15 cellular contexts compared by ENCODE assay signal in the genomic region with DNA sequence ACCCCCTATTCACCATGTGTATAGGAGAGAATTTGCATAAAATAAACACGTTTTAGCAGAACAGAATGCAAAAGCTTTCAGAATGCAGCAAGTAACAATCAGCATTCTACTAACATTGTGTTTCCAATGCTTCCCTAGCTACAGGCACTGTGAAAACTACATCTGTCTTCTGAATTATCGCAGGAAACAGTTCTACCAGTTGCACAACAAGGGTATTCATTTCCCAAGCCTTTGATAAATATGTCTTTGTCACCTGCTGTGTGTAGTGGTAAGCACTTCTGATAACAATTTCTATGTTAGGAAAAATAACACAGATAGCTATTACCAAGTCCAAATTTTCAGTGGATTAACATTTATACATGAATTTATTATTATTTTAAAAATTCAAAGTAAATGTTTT.
A peak's percentile ranks its signal among the peaks of the same experiment; 100 is the strongest.
DNase-seq lines count a peak whose midpoint lies in the region; ATAC-seq, FAIRE-seq and TF ChIP-seq lines count a peak whose summit lies in the region.
"Had no signal": no experiment of that assay in that cellular context is flagged by ENCODE, and none has a peak within 500 bp of the region (broad histone marks: within the 10 kb centered on the region; RNA-seq: fewer than 3 reads in every experiment).

No MANE protein-coding gene starts in this region.

- POLR2A ChIA-PET in K562 (lab: Yijun Ruan, JAX): interaction anchor here (0.7 kb wide), 2 partner anchors 13 to 1254 kb away, joined by 3 read pairs; no protein-coding TSS in a partner anchor

- H3K4me3 ChIP-seq in K562: no peak overlapping the region
- H3K4me3 ChIP-seq: GM12878 had no signal

- CTCF ChIA-PET in K562 (lab: Yijun Ruan, JAX; ENCODE audit: low intra/inter-chr PET ratio): no interaction called here

- no peak for ATAC-seq in K562
- ATAC-seq: GM12878 had no signal

- H3K9me3 ChIP-seq in K562 (replicated peaks; ENCODE audit: control insufficient read depth, insufficient read depth, low read depth, low read length): no peaks in the 10 kb centered on the region

- no peaks in the 10 kb centered on the region for H3K79me2 ChIP-seq in K562 (ENCODE audit: control insufficient read depth, insufficient read depth, low read length)

- no peak for TF ChIP-seq EP300 in K562 (IDR thresholded peaks at IDR 0.05; ENCODE audit: low read length)

- FAIRE-seq in K562 (lab: Jason Lieb, UNC): no peak
- FAIRE-seq: GM12878, GM18507 had no signal

- no peak overlapping the region for H3K9ac ChIP-seq in K562 (ENCODE audit: insufficient read depth in 1 of 2, low read depth in 2 of 2, low read length in 2 of 2)

- no peak for TF ChIP-seq POLR2A in K562 (conservative IDR thresholded peaks at IDR 0.05)

- TF ChIP-seq RAD21 in K562 (CRISPR knock-in tag; conservative IDR thresholded peaks at IDR 0.05 in 1 of 2, IDR thresholded peaks at IDR 0.05 in 1 of 2): no peak

- TF ChIP-seq CTCF in K562 (IDR thresholded peaks at IDR 0.05 in 2 of 3, conservative IDR thresholded peaks at IDR 0.05 in 1 of 3; ENCODE audit: insufficient read depth in 2 of 3, low read depth in 1 of 3, low read length in 3 of 3): no peak

- no peaks in the 10 kb centered on the region for H4K20me1 ChIP-seq in K562 (replicated peaks; ENCODE audit: control insufficient read depth, insufficient read depth, low read length)

- intact Hi-C loops in K562 (cut with micrococcal nuclease): no loop called here

- in situ Hi-C loops in K562 (cut with MboI): no loop called here

- no peak overlapping the region for H3K27ac ChIP-seq in K562 (ENCODE audit: extremely low read depth, low read depth, low read length)

- DNase-seq in NCI-H748 (lab: John Stamatoyannopoulos, UW; ENCODE audit: unreplicated experiment): peak; percentile 51
- no peak for DNase-seq in NCI-H748 treated with DMSO at 0.1 percent for 48 hours (lab: John Stamatoyannopoulos, UW)
- peak; percentile 1 for DNase-seq in HuH-7.5 (ENCODE audit: low spot score)
- peak in 1 of 4 experiments; percentile 8 for DNase-seq in K562 (ENCODE audit: extremely low read depth in 1 of 4, low spot score in 3 of 4)
- DNase-seq in activated naive CD4-positive, alpha-beta T cell treated with anti-CD3 and anti-CD28 coated beads, Interleukin-2, amount 50 U/mL, for 16 hours: no peak
- no peak for DNase-seq in central memory CD4-positive, alpha-beta T cell
- no peak for DNase-seq in hippocampal formation (lab: John Stamatoyannopoulos, UW)
- DNase-seq: ACHN; C1 segment of cervical spinal cord; CD4-positive, alpha-beta memory T cell; DMS79; GOT3; H9 had no signal

- no peaks in the 10 kb centered on the region for H3K27me3 ChIP-seq in K562 (ENCODE audit: control insufficient read depth in 2 of 2, insufficient read depth in 2 of 2, low read length in 2 of 2)

- H3K36me3 ChIP-seq in K562 (ENCODE audit: control insufficient read depth, insufficient read depth, low read length): no peaks in the 10 kb centered on the region

- no peak overlapping the region; the same call in 1 of the 2 replicates for H3K4me2 ChIP-seq in K562 (ENCODE audit: insufficient read depth, low read length)

- WGBS in K562 (ENCODE audit: insufficient coverage, low coverage, missing lambda C conversion rate): 5% methylated on average over 2 of the region's 2 CpGs

- no peaks in the 10 kb centered on the region for H3K4me1 ChIP-seq in K562 (replicated peaks in 1 of 2; ENCODE audit: control insufficient read depth in 2 of 2, insufficient read depth in 2 of 2, low read length in 2 of 2)

- H3K9me1 ChIP-seq in K562 (ENCODE audit: control insufficient read depth, insufficient read depth, low read length): no peaks in the 10 kb centered on the region

- H2AFZ ChIP-seq in K562 (ENCODE audit: low read depth, low read length): no peak overlapping the region

- BruUV-seq in K562 (replicated peaks; lab: Mats Ljungman, UMichigan): no TSS peak

TF ChIP-seq in K562, 482 proteins besides CTCF, POLR2A, EP300 and RAD21:
- no peak for TF ChIP-seq HNRNPL (IDR thresholded peaks at IDR 0.05; ENCODE audit: low read depth, low read length)
- peak; percentile 82 for TF ChIP-seq CEBPB (tag; IDR thresholded peaks at IDR 0.05)
- TF ChIP-seq, protein P1, sequence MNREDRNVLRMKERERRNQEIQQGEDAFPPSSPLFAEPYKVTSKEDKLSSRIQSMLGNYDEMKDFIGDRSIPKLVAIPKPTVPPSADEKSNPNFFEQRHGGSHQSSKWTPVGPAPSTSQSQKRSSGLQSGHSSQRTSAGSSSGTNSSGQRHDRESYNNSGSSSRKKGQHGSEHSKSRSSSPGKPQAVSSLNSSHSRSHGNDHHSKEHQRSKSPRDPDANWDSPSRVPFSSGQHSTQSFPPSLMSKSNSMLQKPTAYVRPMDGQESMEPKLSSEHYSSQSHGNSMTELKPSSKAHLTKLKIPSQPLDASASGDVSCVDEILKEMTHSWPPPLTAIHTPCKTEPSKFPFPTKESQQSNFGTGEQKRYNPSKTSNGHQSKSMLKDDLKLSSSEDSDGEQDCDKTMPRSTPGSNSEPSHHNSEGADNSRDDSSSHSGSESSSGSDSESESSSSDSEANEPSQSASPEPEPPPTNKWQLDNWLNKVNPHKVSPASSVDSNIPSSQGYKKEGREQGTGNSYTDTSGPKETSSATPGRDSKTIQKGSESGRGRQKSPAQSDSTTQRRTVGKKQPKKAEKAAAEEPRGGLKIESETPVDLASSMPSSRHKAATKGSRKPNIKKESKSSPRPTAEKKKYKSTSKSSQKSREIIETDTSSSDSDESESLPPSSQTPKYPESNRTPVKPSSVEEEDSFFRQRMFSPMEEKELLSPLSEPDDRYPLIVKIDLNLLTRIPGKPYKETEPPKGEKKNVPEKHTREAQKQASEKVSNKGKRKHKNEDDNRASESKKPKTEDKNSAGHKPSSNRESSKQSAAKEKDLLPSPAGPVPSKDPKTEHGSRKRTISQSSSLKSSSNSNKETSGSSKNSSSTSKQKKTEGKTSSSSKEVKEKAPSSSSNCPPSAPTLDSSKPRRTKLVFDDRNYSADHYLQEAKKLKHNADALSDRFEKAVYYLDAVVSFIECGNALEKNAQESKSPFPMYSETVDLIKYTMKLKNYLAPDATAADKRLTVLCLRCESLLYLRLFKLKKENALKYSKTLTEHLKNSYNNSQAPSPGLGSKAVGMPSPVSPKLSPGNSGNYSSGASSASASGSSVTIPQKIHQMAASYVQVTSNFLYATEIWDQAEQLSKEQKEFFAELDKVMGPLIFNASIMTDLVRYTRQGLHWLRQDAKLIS (CRISPR knock-in tag; IDR thresholded peaks at IDR 0.05): no peak
- TF ChIP-seq HDAC3 (IDR thresholded peaks at IDR 0.05; ENCODE audit: borderline replicate concordance, partially characterized antibody): no peak
- TF ChIP-seq, protein P2, sequence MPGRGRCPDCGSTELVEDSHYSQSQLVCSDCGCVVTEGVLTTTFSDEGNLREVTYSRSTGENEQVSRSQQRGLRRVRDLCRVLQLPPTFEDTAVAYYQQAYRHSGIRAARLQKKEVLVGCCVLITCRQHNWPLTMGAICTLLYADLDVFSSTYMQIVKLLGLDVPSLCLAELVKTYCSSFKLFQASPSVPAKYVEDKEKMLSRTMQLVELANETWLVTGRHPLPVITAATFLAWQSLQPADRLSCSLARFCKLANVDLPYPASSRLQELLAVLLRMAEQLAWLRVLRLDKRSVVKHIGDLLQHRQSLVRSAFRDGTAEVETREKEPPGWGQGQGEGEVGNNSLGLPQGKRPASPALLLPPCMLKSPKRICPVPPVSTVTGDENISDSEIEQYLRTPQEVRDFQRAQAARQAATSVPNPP (IDR thresholded peaks at IDR 0.05; ENCODE audit: borderline replicate concordance, insufficient read depth, insufficient read length): no peak
- TF ChIP-seq ETV1 (tag; conservative IDR thresholded peaks at IDR 0.05; ENCODE audit: low read depth): 0 out of 2 replicates have a peak, but pooled peaks have one; percentile 8

Comparison
In these comparisons a context has a peak if more than half of its experiments do, and no peak if none do; other contexts are left out.
1. DNase-seq: peak in NCI-H748 (single experiment) and HuH-7.5 (single experiment); none in NCI-H748 treated with DMSO at 0.1 percent for 48 hours (single experiment), activated naive CD4-positive, alpha-beta T cell treated with anti-CD3 and anti-CD28 coated beads, Interleukin-2, amount 50 U/mL, for 16 hours (single experiment), central memory CD4-positive, alpha-beta T cell (single experiment) and hippocampal formation (0 of 2).